Comparison of ENCODE assay signal across 21 cellular contexts in genomic region chr6:81849248-81849647, GRCh38.
A peak's percentile ranks its signal among the peaks of the same experiment; 100 is the strongest.
DNase-seq lines count a peak whose midpoint lies in the region; ATAC-seq and TF ChIP-seq lines count a peak whose summit lies in the region.
"Had no signal": no experiment of that assay in that cellular context is flagged by ENCODE, and none has a peak within 500 bp of the region (broad histone marks: within the 10 kb centered on the region; RNA-seq: fewer than 3 reads in every experiment).

No MANE protein-coding gene starts in this region.

- H2AK5ac ChIP-seq in IMR-90 (ENCODE audit: low read depth, low read length): peak overlapping the region; percentile 10; the same call in 1 of the 2 replicates
- H2AK5ac ChIP-seq in mesenchymal stem cell (ENCODE audit: low read length, severe bottlenecking): no peak overlapping the region

- H3K4ac ChIP-seq in IMR-90 (ENCODE audit: low read depth, low read length): no peak overlapping the region
- H3K4ac ChIP-seq in mesenchymal stem cell (ENCODE audit: low read depth in 1 of 2, low read length in 2 of 2): peak overlapping the region in 1 of 2 experiments; percentile 57

- no peaks in the 10 kb centered on the region for H3K9me1 ChIP-seq in IMR-90 (ENCODE audit: insufficient read depth, low read length)

- DNase-seq in heart left ventricle: peak in 2 of 5 donors; percentile 30 to 32
- no peak for DNase-seq in left ventricle myocardium inferior
- no peak for DNase-seq in IMR-90
- no peak for DNase-seq in mesenchymal stem cell
- peak; percentile 54 for DNase-seq in spleen
- no peak for DNase-seq in activated CD8-positive, alpha-beta memory T cell treated with anti-CD3 and anti-CD28 coated beads for 24 hours
- no peak for DNase-seq in HAP-1 (ENCODE audit: low spot score in 2 of 2)
- DNase-seq: 8988T; ACHN; AML-193; BE2C; Calu3; CD4-positive, alpha-beta T cell; CD8-positive, alpha-beta memory T cell; DMS53; DMS79 treated with DMSO at 0.1 percent for 48 hours; GF-D8; H9 had no signal

- H2BK5ac ChIP-seq in IMR-90 (ENCODE audit: low read depth, low read length, poor library complexity, severe bottlenecking): no peak overlapping the region
- H2BK5ac ChIP-seq in mesenchymal stem cell (ENCODE audit: low read depth, low read length, poor library complexity, severe bottlenecking): no peak overlapping the region

- H4K5ac ChIP-seq in IMR-90 (ENCODE audit: low read depth, low read length): no peak overlapping the region

- H2BK12ac ChIP-seq in mesenchymal stem cell (ENCODE audit: low read length in 2 of 2): peak overlapping the region; percentile 95 to 97

- H2AFZ ChIP-seq in IMR-90 (replicated peaks; ENCODE audit: low read length, poor library complexity): no peak overlapping the region
- peak overlapping the region; percentile 85 for H2AFZ ChIP-seq in mesenchymal stem cell (ENCODE audit: low read depth, low read length)
- H2AFZ ChIP-seq: GM23338 had no signal

- in situ Hi-C loops in IMR-90 (cut with MboI; ENCODE audit: low sequenced_read_pairs) (no loop called here), HAP-1 (cut with MboI; ENCODE audit: low sequenced_read_pairs) (no loop called here)

- TF ChIP-seq POLR2A in heart left ventricle (IDR thresholded peaks at IDR 0.05): no peak
- no peak for TF ChIP-seq POLR2A in IMR-90 (IDR thresholded peaks at IDR 0.05; ENCODE audit: low read depth, low read length)
- TF ChIP-seq POLR2A in spleen (IDR thresholded peaks at IDR 0.05): no peak

- no peak overlapping the region for H4K8ac ChIP-seq in IMR-90 (ENCODE audit: low read depth in 2 of 2, low read length in 2 of 2)
- H4K8ac ChIP-seq in mesenchymal stem cell (ENCODE audit: low read length): no peak overlapping the region

- H4K91ac ChIP-seq in IMR-90 (ENCODE audit: insufficient read depth, low read depth, low read length) (no peak overlapping the region), mesenchymal stem cell (ENCODE audit: low read length) (peak overlapping the region; percentile 34)

- intact Hi-C loops in heart left ventricle (cut with DNase I): no loop called here
- intact Hi-C loops in left ventricle myocardium inferior (cut with micrococcal nuclease): no loop called here
- intact Hi-C loops in IMR-90 (cut with micrococcal nuclease): no loop called here
- intact Hi-C loops in spleen (cut with DNase I; ENCODE audit: low total_unique reads): no loop called here

- H3K4me2 ChIP-seq in IMR-90 (ENCODE audit: low read depth, low read length) (no peak overlapping the region), mesenchymal stem cell (ENCODE audit: low read length, poor library complexity, severe bottlenecking) (no peak overlapping the region)
- H3K4me2 ChIP-seq: A549; BLaER1 treated with 17β-estradiol and CSF1 and Interleukin-3, amounts not matched to agents 10 nM and 100 nM; GM23338 had no signal

- H2BK120ac ChIP-seq in IMR-90 (ENCODE audit: low read depth, low read length) (no peak overlapping the region), mesenchymal stem cell (ENCODE audit: low read depth, low read length) (peak overlapping the region; percentile 73)

- H3K79me1 ChIP-seq in IMR-90 (ENCODE audit: low read depth in 1 of 2, low read length in 2 of 2) (no peaks in the 10 kb centered on the region), mesenchymal stem cell (replicated peaks; ENCODE audit: low read length, poor library complexity, severe bottlenecking) (no peaks in the 10 kb centered on the region)

- H4K20me1 ChIP-seq in IMR-90 (ENCODE audit: insufficient read depth, low read length): no peaks in the 10 kb centered on the region
- H4K20me1 ChIP-seq: BLaER1 treated with 17β-estradiol and CSF1 and Interleukin-3, amounts not matched to agents 10 nM and 100 nM had no signal

- H3K14ac ChIP-seq in IMR-90 (replicated peaks; ENCODE audit: low read depth, low read length) (no peak overlapping the region), mesenchymal stem cell (ENCODE audit: low read length in 2 of 2) (peak overlapping the region in 1 of 2 experiments; percentile 75)

- dilution Hi-C loops in IMR-90 (cut with HindIII; ENCODE audit: low sequenced_read_pairs, unreplicated experiment): no loop called here

- BruUV-seq in IMR-90 (replicated peaks; lab: Mats Ljungman, UMichigan): no TSS peak

- CTCF ChIA-PET in IMR-90 (lab: Yijun Ruan, JAX): no interaction called here

- H3K27me3 ChIP-seq in heart left ventricle (no peaks in the 10 kb centered on the region), left ventricle myocardium inferior (ENCODE audit: low read depth) (no peaks in the 10 kb centered on the region), IMR-90 (ENCODE audit: control insufficient read depth, insufficient read depth, low read length) (no peaks in the 10 kb centered on the region), mesenchymal stem cell (ENCODE audit: control insufficient read depth in 1 of 2, insufficient read depth in 1 of 2, low read length in 2 of 2) (no peaks in the 10 kb centered on the region), spleen (replicated peaks in 1 of 7) (no peaks in the 10 kb centered on the region), HAP-1 (ENCODE audit: low read depth) (no peaks in the 10 kb centered on the region; the same call in 1 of the 2 replicates)
- H3K27me3 ChIP-seq: BE2C; BLaER1 treated with 17β-estradiol and CSF1 and Interleukin-3, amounts not matched to agents 10 nM and 100 nM had no signal

- no peak overlapping the region for H3K18ac ChIP-seq in IMR-90 (ENCODE audit: low read depth, low read length)
- H3K18ac ChIP-seq in mesenchymal stem cell (ENCODE audit: low read depth in 1 of 2, low read length in 2 of 2): no peak overlapping the region

- H3K9ac ChIP-seq in IMR-90 (ENCODE audit: low read depth, low read length) (no peak overlapping the region), mesenchymal stem cell (ENCODE audit: low read length) (no peak overlapping the region)
- H3K9ac ChIP-seq: BLaER1 treated with 17β-estradiol and CSF1 and Interleukin-3, amounts not matched to agents 10 nM and 100 nM had no signal

- H3K36me3 ChIP-seq in heart left ventricle (no peaks in the 10 kb centered on the region), left ventricle myocardium inferior (no peaks in the 10 kb centered on the region), IMR-90 (ENCODE audit: control insufficient read depth, insufficient read depth, low read length) (no peaks in the 10 kb centered on the region), mesenchymal stem cell (ENCODE audit: control insufficient read depth in 1 of 2, insufficient read depth in 2 of 2, low read depth in 1 of 2, low read length in 2 of 2) (no peaks in the 10 kb centered on the region), spleen (no peaks in the 10 kb centered on the region), HAP-1 (replicated peaks) (no peaks in the 10 kb centered on the region)
- H3K36me3 ChIP-seq: BE2C; BLaER1 treated with 17β-estradiol and CSF1 and Interleukin-3, amounts not matched to agents 10 nM and 100 nM had no signal

- no peak overlapping the region for H3K4me3 ChIP-seq in heart left ventricle
- no peak overlapping the region for H3K4me3 ChIP-seq in left ventricle myocardium inferior
- no peak overlapping the region for H3K4me3 ChIP-seq in IMR-90 (ENCODE audit: insufficient read depth, low read depth, low read length)
- no peak overlapping the region for H3K4me3 ChIP-seq in mesenchymal stem cell (ENCODE audit: insufficient read depth in 1 of 2, low read depth in 1 of 2, low read length in 2 of 2)
- H3K4me3 ChIP-seq in spleen: no peak overlapping the region
- H3K4me3 ChIP-seq in HAP-1: no peak overlapping the region
- H3K4me3 ChIP-seq: A549; BLaER1 treated with 17β-estradiol and CSF1 and Interleukin-3, amounts not matched to agents 10 nM and 100 nM; GM23338 had no signal

- POLR2A ChIA-PET in IMR-90 (lab: Charles Lee; ENCODE audit: unreplicated experiment): no interaction called here

- no peak overlapping the region for H3K23ac ChIP-seq in IMR-90 (ENCODE audit: low read depth, low read length)
- no peak overlapping the region for H3K23ac ChIP-seq in mesenchymal stem cell (ENCODE audit: low read length in 2 of 2)

- H2BK15ac ChIP-seq in IMR-90 (ENCODE audit: low read depth, low read length): no peak overlapping the region
- no peak overlapping the region for H2BK15ac ChIP-seq in mesenchymal stem cell (ENCODE audit: low read depth, poor library complexity, severe bottlenecking)

- H3K27ac ChIP-seq in heart left ventricle: no peak overlapping the region
- no peak overlapping the region for H3K27ac ChIP-seq in left ventricle myocardium inferior (replicated peaks)
- H3K27ac ChIP-seq in IMR-90 (ENCODE audit: insufficient read depth, low read length): no peak overlapping the region
- H3K27ac ChIP-seq in mesenchymal stem cell (ENCODE audit: low read length, poor library complexity, severe bottlenecking): no peak overlapping the region
- H3K27ac ChIP-seq in spleen: no peak overlapping the region
- H3K27ac ChIP-seq: A549; BLaER1 treated with 17β-estradiol and CSF1 and Interleukin-3, amounts not matched to agents 10 nM and 100 nM had no signal

- H3K56ac ChIP-seq in IMR-90 (ENCODE audit: extremely low read depth, insufficient read depth, low read length): no peak overlapping the region

- TF ChIP-seq RAD21 in IMR-90 (IDR thresholded peaks at IDR 0.05; ENCODE audit: low read length): no peak

- WGBS in heart left ventricle, 4 donors: 58 to 64% (median 61%) methylated on average over 4 of the region's 4 CpGs
- WGBS in IMR-90 (ENCODE audit: extremely low coverage in 2 of 2, insufficient read length in 1 of 2), 2 experiments: 85% methylated on average over 2 of the region's 4 CpGs; no CpG with 5 or more reads in 1 of the 2 experiments
- WGBS in mesenchymal stem cell: 79% methylated on average over 4 of the region's 4 CpGs
- WGBS in spleen, 5 donors: 66 to 79% (median 74%) methylated on average over 4 of the region's 4 CpGs

- H3K4me1 ChIP-seq in heart left ventricle: peaks cover 0 to 3% (median 0%) of the 10 kb centered on the region in 12 donors
- H3K4me1 ChIP-seq in left ventricle myocardium inferior: peaks cover 11% of the 10 kb centered on the region
- H3K4me1 ChIP-seq in IMR-90 (ENCODE audit: control insufficient read depth, insufficient read depth, low read length): no peaks in the 10 kb centered on the region
- H3K4me1 ChIP-seq in mesenchymal stem cell (ENCODE audit: control insufficient read depth, insufficient read depth, low read depth, low read length): no peaks in the 10 kb centered on the region
- no peaks in the 10 kb centered on the region for H3K4me1 ChIP-seq in spleen
- H3K4me1 ChIP-seq in HAP-1: no peaks in the 10 kb centered on the region
- H3K4me1 ChIP-seq: A549; BE2C; BLaER1 treated with 17β-estradiol and CSF1 and Interleukin-3, amounts not matched to agents 10 nM and 100 nM had no signal

- no peak for TF ChIP-seq CTCF in heart left ventricle (IDR thresholded peaks at IDR 0.05)
- TF ChIP-seq CTCF in left ventricle myocardium inferior (IDR thresholded peaks at IDR 0.05; ENCODE audit: borderline replicate concordance): no peak
- no peak for TF ChIP-seq CTCF in IMR-90 (conservative IDR thresholded peaks at IDR 0.05; ENCODE audit: low read depth, low read length)
- no peak for TF ChIP-seq CTCF in spleen (IDR thresholded peaks at IDR 0.05 in 8 of 11, conservative IDR thresholded peaks at IDR 0.05 in 3 of 11)

- no peak overlapping the region for H2BK20ac ChIP-seq in IMR-90 (ENCODE audit: low read depth, low read length)

- peak in 3 of 4 donors; percentile 43 to 65 (median 55) for ATAC-seq in heart left ventricle
- no peak for ATAC-seq in IMR-90 (ENCODE audit: low read depth)
- ATAC-seq: A549, GM23338 had no signal

- H2AK9ac ChIP-seq in IMR-90 (replicated peaks; ENCODE audit: low read depth, low read length, poor library complexity): no peak overlapping the region

- H3K9me3 ChIP-seq in heart left ventricle: no peaks in the 10 kb centered on the region
- H3K9me3 ChIP-seq in left ventricle myocardium inferior (replicated peaks): no peaks in the 10 kb centered on the region
- no peaks in the 10 kb centered on the region for H3K9me3 ChIP-seq in IMR-90 (ENCODE audit: control insufficient read depth, insufficient read depth, low read length)
- H3K9me3 ChIP-seq in mesenchymal stem cell (ENCODE audit: control insufficient read depth, low read length): no peaks in the 10 kb centered on the region
- H3K9me3 ChIP-seq in spleen: no peaks in the 10 kb centered on the region
- H3K9me3 ChIP-seq in HAP-1: no peaks in the 10 kb centered on the region
- H3K9me3 ChIP-seq: A549; BE2C; BLaER1 treated with 17β-estradiol and CSF1 and Interleukin-3, amounts not matched to agents 10 nM and 100 nM had no signal
